In genomic region chr6:33869826-33870423, GRCh38 we compare ENCODE assay signal across 17 cellular contexts.
"Had no signal": no experiment of that assay in that cellular context is flagged by ENCODE, and none has a peak within 500 bp of the region (broad histone marks: within the 10 kb centered on the region; RNA-seq: fewer than 3 reads in every experiment).

No MANE protein-coding gene starts in this region.

- H3K4me3 ChIP-seq: gastrocnemius medialis, lung, stomach had no signal

- H3K9me3 ChIP-seq: gastrocnemius medialis, stomach had no signal

- H3K9me3 Mint-ChIP-seq: mesothelial cell of epicardium had no signal

- H3K27me3 ChIP-seq: gastrocnemius medialis had no signal

- ATAC-seq: activated CD4-positive, CD25-positive, alpha-beta regulatory T cell treated with anti-CD3 and anti-CD28 coated beads, Interleukin-2, amount 50 U/mL, for 24 hours; activated naive CD4-positive, alpha-beta T cell treated with anti-CD3 and anti-CD28 coated beads, Interleukin-2, amount 50 U/mL, for 72 hours; esophagus mucosa; gastrocnemius medialis had no signal

- H3K36me3 Mint-ChIP-seq: mesothelial cell of epicardium; natural killer cell treated with Interleukin-12 subunit alpha and Interleukin-12 subunit beta and Interleukin-15 and Interleukin-18, amount 100 ng/mL, for 72 hours had no signal

- H3K27ac ChIP-seq: gastrocnemius medialis, stomach had no signal

- H3K4me1 ChIP-seq: gastrocnemius medialis, stomach had no signal

- H3K36me3 ChIP-seq: gastrocnemius medialis, stomach had no signal

- DNase-seq: activated gamma-delta T cell; amniotic stem cell; effector CD4-positive, alpha-beta T cell; gastrocnemius medialis; head of caudate nucleus; occipital lobe; stomach; T-helper 1 cell; T-helper 9 cell; trophoblast cell had no signal

- H3K4me3 Mint-ChIP-seq: mesothelial cell of epicardium; natural killer cell treated with Interleukin-12 subunit alpha and Interleukin-12 subunit beta and Interleukin-15 and Interleukin-18, amount 100 ng/mL, for 72 hours had no signal

- H3K27ac Mint-ChIP-seq: mesothelial cell of epicardium, progenitor cell of endocrine pancreas had no signal
